Comparison of ENCODE assay signal across 15 cellular contexts in the genomic region with DNA sequence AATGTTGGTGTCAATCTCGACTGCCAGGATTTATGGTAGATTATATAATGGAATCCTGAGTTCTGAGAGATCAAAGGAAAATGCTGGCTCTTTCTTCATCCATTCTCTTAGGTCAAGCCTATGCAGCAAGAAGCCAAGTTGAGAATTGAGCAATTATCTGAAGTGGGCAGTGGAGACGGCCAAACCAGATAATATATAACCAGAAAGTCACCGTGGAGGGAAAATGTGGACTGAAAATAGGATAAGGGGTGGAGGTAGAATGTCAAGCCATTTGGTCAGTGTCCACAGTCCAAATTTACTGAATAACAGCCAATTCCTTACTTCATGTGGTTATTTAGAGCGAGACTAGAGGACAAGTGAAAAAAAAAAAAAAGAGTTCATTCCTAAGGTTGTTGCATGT.
"Had no signal": no experiment of that assay in that cellular context is flagged by ENCODE, and none has a peak within 500 bp of the region (broad histone marks: within the 10 kb centered on the region; RNA-seq: fewer than 3 reads in every experiment).

No MANE protein-coding gene starts in this region.

- H3K9me3 ChIP-seq: psoas muscle, transverse colon had no signal

- H3K9me3 Mint-ChIP-seq: activated naive CD8-positive, alpha-beta T cell treated with anti-CD3 and anti-CD28 coated beads, Interleukin-2, amount 50 U/mL, for 24 hours; activated T-helper 2 cell treated with anti-CD3 and anti-CD28 coated beads, Interferon-gamma antibody, Interleukin-2, Interleukin-4, amounts not matched to agents 10 μg/mL and 5 μg/mL and 100 μg/mL, durations not matched to agents 14 hours and 24 hours and 36 hours; neural crest cell; stimulated activated naive B cell treated with anti-CD40 and anti-IgM and Interleukin-4, amounts not matched to agents 10 μg/mL and 1 μg/mL and 100 μg/mL, for 72 hours had no signal

- H3K27me3 Mint-ChIP-seq: stimulated activated naive B cell treated with anti-CD40 and anti-IgM and Interleukin-4, amounts not matched to agents 10 μg/mL and 1 μg/mL and 100 μg/mL, for 72 hours had no signal

- DNase-seq: activated CD4-positive, alpha-beta T cell treated with anti-CD3 and anti-CD28 coated beads, Interleukin-2, amount 50 U/mL, for 4 hours; activated CD4-positive, CD25-positive, alpha-beta regulatory T cell treated with anti-CD3 and anti-CD28 coated beads, Interleukin-2, amount 50 U/mL, for 72 hours; activated naive CD4-positive, alpha-beta T cell treated with anti-CD3 and anti-CD28 coated beads for 36 hours; activated naive CD8-positive, alpha-beta T cell treated with anti-CD3 and anti-CD28 coated beads, Interleukin-2, amount 50 U/mL, for 24 hours; activated T-cell treated with anti-CD3 and anti-CD28 coated beads for 4 hours; foreskin keratinocyte; psoas muscle; SIG-M5; stimulated activated CD4-positive, alpha-beta T cell treated with anti-CD3 and anti-CD28 coated beads, Interleukin-4, amount 100 ng/mL, for 1 hour; stimulated activated naive B cell treated with anti-CD40 and anti-IgM and Interleukin-4, amounts not matched to agents 10 μg/mL and 1 μg/mL and 100 μg/mL, for 72 hours; substantia nigra; transverse colon had no signal

- H3K4me3 Mint-ChIP-seq: activated naive CD4-positive, alpha-beta T cell treated with anti-CD3 and anti-CD28 coated beads for 36 hours; activated naive CD8-positive, alpha-beta T cell treated with anti-CD3 and anti-CD28 coated beads, Interleukin-2, amount 50 U/mL, for 24 hours; neural crest cell had no signal

- H3K27ac Mint-ChIP-seq: activated naive CD4-positive, alpha-beta T cell treated with anti-CD3 and anti-CD28 coated beads for 36 hours; activated naive CD8-positive, alpha-beta T cell treated with anti-CD3 and anti-CD28 coated beads, Interleukin-2, amount 50 U/mL, for 24 hours; activated T-helper 2 cell treated with anti-CD3 and anti-CD28 coated beads, Interferon-gamma antibody, Interleukin-2, Interleukin-4, amounts not matched to agents 10 μg/mL and 5 μg/mL and 100 μg/mL, durations not matched to agents 14 hours and 24 hours and 36 hours; stimulated activated naive B cell treated with anti-CD40 and anti-IgM and Interleukin-4, amounts not matched to agents 10 μg/mL and 1 μg/mL and 100 μg/mL, for 72 hours had no signal

- H3K27me3 ChIP-seq: foreskin keratinocyte, transverse colon had no signal

- H3K36me3 ChIP-seq: transverse colon had no signal

- ATAC-seq: activated naive CD8-positive, alpha-beta T cell treated with anti-CD3 and anti-CD28 coated beads, Interleukin-2, amount 50 U/mL, for 24 hours; esophagus mucosa; foreskin keratinocyte; stimulated activated naive B cell treated with anti-CD40 and anti-IgM and Interleukin-4, amounts not matched to agents 10 μg/mL and 1 μg/mL and 100 μg/mL, for 72 hours had no signal

- H3K4me1 ChIP-seq: transverse colon had no signal

- H3K4me1 Mint-ChIP-seq: neural crest cell had no signal

- H3K4me3 ChIP-seq: psoas muscle, transverse colon had no signal

- H3K27ac ChIP-seq: foreskin keratinocyte, psoas muscle, transverse colon had no signal
